Comparison of ENCODE assay signal across 20 cellular contexts in genomic region chr1:74340656-74341055, GRCh38.
DNase-seq lines count a peak whose midpoint lies in the region; ATAC-seq, FAIRE-seq and TF ChIP-seq lines count a peak whose summit lies in the region.
"Had no signal": no experiment of that assay in that cellular context is flagged by ENCODE, and none has a peak within 500 bp of the region (broad histone marks: within the 10 kb centered on the region; RNA-seq: fewer than 3 reads in every experiment).

No MANE protein-coding gene starts in this region.

- no peaks in the 10 kb centered on the region for H3K36me3 ChIP-seq in neuron (ENCODE audit: insufficient read depth, low read length)
- H3K36me3 ChIP-seq: BLaER1, HAP-1 had no signal

- no peak for TF ChIP-seq CTCF in D721Med (IDR thresholded peaks at IDR 0.05; ENCODE audit: insufficient read depth, missing control alignments)

- H3K4me1 ChIP-seq in neuron (ENCODE audit: insufficient read depth, low read length): peaks cover 35% of the 10 kb centered on the region
- H3K4me1 ChIP-seq: BLaER1, HAP-1 had no signal

- DNase-seq in NCI-H82 (lab: John Stamatoyannopoulos, UW) (peak; percentile 2), NCI-H82 treated with DMSO at 0.1 percent for 48 hours (lab: John Stamatoyannopoulos, UW; ENCODE audit: unreplicated experiment) (no peak), D721Med (ENCODE audit: insufficient read length, low spot score) (no peak), foreskin melanocyte (peak; percentile 87), germinal center (ENCODE audit: low spot score) (no peak)
- no peak for DNase-seq in activated CD4-positive, alpha-beta T cell treated with anti-CD3 and anti-CD28 coated beads, Interleukin-2, amount 50 U/mL, for 48 hours
- DNase-seq: 8988T; Calu3; CD4-positive, alpha-beta memory T cell; DMS 273 treated with DMSO at 0.1 percent for 48 hours; DMS53; GM23248; IMR-90 had no signal

- peak; percentile 35 for FAIRE-seq in D721Med (lab: Jason Lieb, UNC)
- FAIRE-seq: G401.6, GM12891, HTR-8/SVneo had no signal

- no peaks in the 10 kb centered on the region for H3K27me3 ChIP-seq in neuron (ENCODE audit: insufficient read depth, low read length)
- H3K27me3 ChIP-seq: BLaER1 had no signal

- H2AFZ ChIP-seq in neuron (ENCODE audit: low read depth, low read length): peak overlapping the region; percentile 68
- H2AFZ ChIP-seq: GM23248 had no signal

- no peaks in the 10 kb centered on the region for H3K9me3 ChIP-seq in neuron (ENCODE audit: low read length)
- H3K9me3 ChIP-seq: BLaER1, HAP-1 had no signal

- H3K4me3 ChIP-seq in neuron (ENCODE audit: low read length): no peak overlapping the region
- H3K4me3 ChIP-seq: BLaER1, GM23248, HAP-1 had no signal

- ATAC-seq in HG03571 (IDR thresholded peaks at IDR 0.05; ENCODE audit: unreplicated experiment): no peak

Comparison
In these comparisons a context has a peak if more than half of its experiments do, and no peak if none do; other contexts are left out.
1. DNase-seq: peak in NCI-H82 (single experiment) and foreskin melanocyte (single experiment); none in NCI-H82 treated with DMSO at 0.1 percent for 48 hours (single experiment), D721Med (single experiment), germinal center (single experiment) and activated CD4-positive, alpha-beta T cell treated with anti-CD3 and anti-CD28 coated beads, Interleukin-2, amount 50 U/mL, for 48 hours (0 of 2).